10 cellular contexts compared by ENCODE assay signal in genomic region chr11:82557274-82557673, GRCh38.
DNase-seq lines count a peak whose midpoint lies in the region; ATAC-seq and TF ChIP-seq lines count a peak whose summit lies in the region.
"Had no signal": no experiment of that assay in that cellular context is flagged by ENCODE, and none has a peak within 500 bp of the region (broad histone marks: within the 10 kb centered on the region; RNA-seq: fewer than 3 reads in every experiment).

No MANE protein-coding gene starts in this region.

- BruUV-seq in PC-9 (replicated peaks; lab: Mats Ljungman, UMichigan): no TSS peak

- TF ChIP-seq CTCF in PC-9 (conservative IDR thresholded peaks at IDR 0.05) (no peak), osteoblast (IDR thresholded peaks at IDR 0.05; ENCODE audit: extremely low read depth, low read depth, low read length) (no peak)

- peak; percentile 55 for DNase-seq in SIG-M5 treated with dmso at 0.1 percent for 504 hours (lab: John Stamatoyannopoulos, UW; ENCODE audit: unreplicated experiment)
- no peak for DNase-seq in SIG-M5 (lab: John Stamatoyannopoulos, UW)
- DNase-seq in MV-4-11 (lab: John Stamatoyannopoulos, UW): peak; percentile 96
- peak; percentile 36 for DNase-seq in superior temporal gyrus (ENCODE audit: extremely low spot score)
- DNase-seq in PC-9: no peak
- no peak for DNase-seq in NCI-H82 treated with DMSO at 0.1 percent for 48 hours (lab: John Stamatoyannopoulos, UW; ENCODE audit: unreplicated experiment)
- DNase-seq in osteoblast (ENCODE audit: insufficient read length, low spot score, missing footprints): no peak
- DNase-seq: ACHN, NCI-H2107 had no signal

- H3K4me3 ChIP-seq in PC-9 (no peak overlapping the region), osteoblast (ENCODE audit: insufficient read depth, low read length) (no peak overlapping the region)

- no peak overlapping the region for H3K4me2 ChIP-seq in PC-9
- no peak overlapping the region for H3K4me2 ChIP-seq in osteoblast (ENCODE audit: insufficient read depth, low read length)

- H4K20me1 ChIP-seq in PC-9 (ENCODE audit: insufficient read depth): no peaks in the 10 kb centered on the region
- H4K20me1 ChIP-seq in osteoblast (ENCODE audit: insufficient read depth, low read length): no peaks in the 10 kb centered on the region

- H3K9me3 ChIP-seq in PC-9 (ENCODE audit: insufficient read depth, low read depth): no peaks in the 10 kb centered on the region
- H3K9me3 ChIP-seq in osteoblast (ENCODE audit: low read depth, low read length): no peaks in the 10 kb centered on the region

- H3K9me2 ChIP-seq in PC-9 (ENCODE audit: insufficient read depth): no peaks in the 10 kb centered on the region

- H2AFZ ChIP-seq in PC-9 (no peak overlapping the region), osteoblast (ENCODE audit: low read length) (no peak overlapping the region)

- CTCF ChIA-PET in PC-9 (lab: Charles Lee): no interaction called here

- H3K4me1 ChIP-seq in PC-9 (replicated peaks; ENCODE audit: insufficient read depth) (no peaks in the 10 kb centered on the region), osteoblast (ENCODE audit: insufficient read depth, low read length) (no peaks in the 10 kb centered on the region)

- H3K79me2 ChIP-seq in PC-9 (ENCODE audit: low read depth) (no peaks in the 10 kb centered on the region), osteoblast (ENCODE audit: insufficient read depth, low read length) (no peaks in the 10 kb centered on the region)

- H3K36me3 ChIP-seq in PC-9 (ENCODE audit: low read depth): no peaks in the 10 kb centered on the region
- H3K36me3 ChIP-seq in osteoblast (ENCODE audit: insufficient read depth, low read length): no peaks in the 10 kb centered on the region

- POLR2A ChIA-PET in PC-9 (lab: Charles Lee; ENCODE audit: unreplicated experiment): no interaction called here

- no peak overlapping the region for H3K27ac ChIP-seq in PC-9
- H3K27ac ChIP-seq in osteoblast (ENCODE audit: low read depth, low read length): no peak overlapping the region

- ATAC-seq in HG02798 (IDR thresholded peaks at IDR 0.05; ENCODE audit: poor library complexity, unreplicated experiment): peak; percentile 88

- H3K27me3 ChIP-seq in PC-9 (ENCODE audit: insufficient read depth, low read depth) (no peaks in the 10 kb centered on the region), osteoblast (ENCODE audit: insufficient read depth, low read length) (no peaks in the 10 kb centered on the region)

- intact Hi-C loops in PC-9 (cut with micrococcal nuclease; ENCODE audit: unreplicated experiment): no loop called here

- H3F3A ChIP-seq in PC-9 (ENCODE audit: insufficient read depth, low read depth): no peaks in the 10 kb centered on the region

Comparison
In these comparisons a context has a peak if more than half of its experiments do, and no peak if none do; other contexts are left out.
1. DNase-seq: peak in SIG-M5 treated with dmso at 0.1 percent for 504 hours (single experiment), MV-4-11 (single experiment) and superior temporal gyrus (single experiment); none in SIG-M5 (single experiment), PC-9 (0 of 2), NCI-H82 treated with DMSO at 0.1 percent for 48 hours (single experiment) and osteoblast (single experiment).